Comparison of ENCODE assay signal across 8 cellular contexts in genomic region chr16:67151431-67152097, GRCh38. TPM values are rescaled to one million over a fixed set of nuclear protein-coding genes. Genes with fewer than 3 reads are reported as not detected.
DNase-seq lines count a peak whose midpoint lies in the region; ATAC-seq and TF ChIP-seq lines count a peak whose summit lies in the region.

No MANE protein-coding gene starts in this region.

- no peak overlapping the region for H3K27ac ChIP-seq in CD4-positive, alpha-beta memory T cell (ENCODE audit: low read depth, low read length)
- no peak overlapping the region for H3K27ac ChIP-seq in neural progenitor cell

- no peaks in the 10 kb centered on the region for H3K27me3 ChIP-seq in CD4-positive, alpha-beta memory T cell (ENCODE audit: insufficient read depth, low read length)
- H3K27me3 ChIP-seq in MG63 (no peaks in the 10 kb centered on the region), neural progenitor cell (peaks cover 75% of the 10 kb centered on the region)

- H3F3A ChIP-seq in neural progenitor cell (ENCODE audit: low read depth) = peaks cover 33% of the 10 kb centered on the region

- H3K4me1 Mint-ChIP-seq in CD4-positive, alpha-beta memory T cell = peaks cover 28 to 60% (median 40%) of the 10 kb centered on the region in 4 donors
- H3K4me1 Mint-ChIP-seq in chondrocyte (ENCODE audit: low read depth) (peaks cover 24% of the 10 kb centered on the region), neural progenitor cell (peaks cover 12% of the 10 kb centered on the region)

- peak overlapping the region; percentile 86 for H2AFZ ChIP-seq in neural progenitor cell (replicated peaks)

- no peak overlapping the region for H3K9ac ChIP-seq in neural progenitor cell

- H3K27me3 Mint-ChIP-seq in CD4-positive, alpha-beta memory T cell = no peaks in the 10 kb centered on the region
- H3K27me3 Mint-ChIP-seq in chondrocyte (ENCODE audit: low read depth) (peaks cover 8% of the 10 kb centered on the region), neural progenitor cell (ENCODE audit: insufficient read depth, low read depth) (peaks cover 55% of the 10 kb centered on the region)

- H3K9me3 ChIP-seq in CD4-positive, alpha-beta memory T cell (ENCODE audit: control insufficient read depth in 1 of 2, low read length in 2 of 2) = no peaks in the 10 kb centered on the region
- H3K9me3 ChIP-seq in MG63 = no peaks in the 10 kb centered on the region
- no peaks in the 10 kb centered on the region for H3K9me3 ChIP-seq in neural progenitor cell (ENCODE audit: low read depth)

- no peak overlapping the region for H3K4me3 ChIP-seq in CD4-positive, alpha-beta memory T cell (ENCODE audit: low read length in 2 of 2)
- peak overlapping the region; percentile 67 for H3K4me3 ChIP-seq in MG63
- H3K4me3 ChIP-seq in neural progenitor cell = no peak overlapping the region

- H4K20me1 ChIP-seq in neural progenitor cell (ENCODE audit: low read depth) = peaks cover 18% of the 10 kb centered on the region

- no peak for DNase-seq in CD4-positive, alpha-beta memory T cell
- DNase-seq in MG63 = no peak
- DNase-seq in chondrocyte (ENCODE audit: low spot score) = no peak
- DNase-seq in neural progenitor cell (ENCODE audit: low spot score) = peak; percentile 13
- DNase-seq in stimulated activated CD4-positive, alpha-beta T cell treated with anti-CD3 and anti-CD28 coated beads, Interleukin-12 subunit alpha, Interleukin-12 subunit beta, amount 100 ng/mL, for 4 hours = no peak
- no peak for DNase-seq in SHP77 (lab: John Stamatoyannopoulos, UW)
- DNase-seq in amygdala (lab: John Stamatoyannopoulos, UW) = no peak
- DNase-seq in sciatic nerve (ENCODE audit: low spot score) = no peak

- H3K4me1 ChIP-seq in CD4-positive, alpha-beta memory T cell (ENCODE audit: insufficient read depth, low read length) = peaks cover 39% of the 10 kb centered on the region
- peaks cover 6% of the 10 kb centered on the region for H3K4me1 ChIP-seq in neural progenitor cell

- POLR2A ChIA-PET in CD4-positive, alpha-beta memory T cell (lab: Charles Lee; ENCODE audit: partially characterized antibody) = interaction anchor here (0.8 to 7.2 kb wide), 19 partner anchors 10 to 175 kb away, joined by 3 to 174 read pairs (median 4); partner anchors contain the start of genes CBFB, FBXL8, HSF4 and NOL3

- no peak for ATAC-seq in sciatic nerve

- intact Hi-C loops in CD4-positive, alpha-beta memory T cell (cut with micrococcal nuclease) = loop anchor here (2.0 kb wide), 1 partner anchor 43 kb away; the partner anchor contains the start of gene PHAF1
- intact Hi-C loops in sciatic nerve (cut with DNase I) = no loop called here

- CTCF ChIA-PET in CD4-positive, alpha-beta memory T cell (lab: Charles Lee; ENCODE audit: partially characterized antibody) = interaction anchor here (1.0 to 13.4 kb wide), 11 partner anchors 8 to 199 kb away, joined by 3 to 187 read pairs (median 4); partner anchors contain the start of genes EXOC3L1, FBXL8, HSF4 and PHAF1

- TF ChIP-seq CTCF in chondrocyte (IDR thresholded peaks at IDR 0.05) (no peak), neural progenitor cell (IDR thresholded peaks at IDR 0.05) (no peak)

- peaks cover 10% of the 10 kb centered on the region in 2 donors for H3K36me3 Mint-ChIP-seq in CD4-positive, alpha-beta memory T cell
- H3K36me3 Mint-ChIP-seq in chondrocyte (ENCODE audit: low read depth) = peaks cover 9% of the 10 kb centered on the region
- H3K36me3 Mint-ChIP-seq in neural progenitor cell = peaks cover 7% of the 10 kb centered on the region

- H3K27ac Mint-ChIP-seq in CD4-positive, alpha-beta memory T cell = peak overlapping the region; percentile 64 to 85 (median 81)
- H3K27ac Mint-ChIP-seq in chondrocyte (ENCODE audit: unreplicated experiment) (peak overlapping the region; percentile 87), neural progenitor cell (no peak overlapping the region)

- H3K79me2 ChIP-seq in neural progenitor cell (ENCODE audit: low read depth) = no peaks in the 10 kb centered on the region

- peaks cover 0 to 5% (median 0%) of the 10 kb centered on the region in 8 donors for H3K9me3 Mint-ChIP-seq in CD4-positive, alpha-beta memory T cell
- no peaks in the 10 kb centered on the region for H3K9me3 Mint-ChIP-seq in chondrocyte (ENCODE audit: low read depth)
- peaks cover 2% of the 10 kb centered on the region for H3K9me3 Mint-ChIP-seq in neural progenitor cell

- no peaks in the 10 kb centered on the region for H3K36me3 ChIP-seq in CD4-positive, alpha-beta memory T cell (ENCODE audit: insufficient read depth, low read length)
- H3K36me3 ChIP-seq in MG63 (peaks cover 4% of the 10 kb centered on the region), neural progenitor cell (no peaks in the 10 kb centered on the region)

- H3K4me3 Mint-ChIP-seq in CD4-positive, alpha-beta memory T cell = peak overlapping the region; percentile 78 to 86 (median 84)
- peak overlapping the region; percentile 78 for H3K4me3 Mint-ChIP-seq in chondrocyte (ENCODE audit: unreplicated experiment)
- H3K4me3 Mint-ChIP-seq in neural progenitor cell = peak overlapping the region; percentile 81

- peak overlapping the region; percentile 75 for H3K4me2 ChIP-seq in neural progenitor cell

RNA-seq across cellular contexts. Expression of gene B3GNT9, which starts 0.8 kb away (rescaled TPM):
- 10 to 100 TPM; 10.0 to 10.4 TPM for total RNA-seq in CD4-positive, alpha-beta memory T cell
- polyA plus RNA-seq in CD4-positive, alpha-beta memory T cell = 10 to 100 TPM; 10.0 to 11.8 TPM
- 5.2 and 10.0 TPM in 2 replicates for total RNA-seq in MG63 (2014; rRNA removed; shearing (Covaris generic); ENCODE audit: low replicate concordance)
- 39.9 to 64.4 TPM (median 41.4 TPM) in 3 replicates for total RNA-seq in chondrocyte
- total RNA-seq in neural progenitor cell (ENCODE audit: low replicate concordance) = 2.6 and 5.9 TPM in 2 replicates
- 13.9 TPM for total RNA-seq in sciatic nerve

RNA-seq across cellular contexts. Expression of gene TRADD, which starts 8.1 kb away (rescaled TPM):
- total RNA-seq in CD4-positive, alpha-beta memory T cell = 100 to 1,000 TPM; 161 to 173 TPM
- polyA plus RNA-seq in CD4-positive, alpha-beta memory T cell = 100 to 1,000 TPM; 221 to 285 TPM
- total RNA-seq in MG63 (2014; rRNA removed; shearing (Covaris generic); ENCODE audit: low replicate concordance) = 11.4 and 14.4 TPM in 2 replicates
- 16.6 to 20.0 TPM (median 19.1 TPM) in 3 replicates for total RNA-seq in chondrocyte
- total RNA-seq in neural progenitor cell (ENCODE audit: low replicate concordance) = 0.25 and 0.30 TPM in 2 replicates
- total RNA-seq in sciatic nerve = 11.3 TPM

RNA-seq across cellular contexts. Expression of gene FBXL8, which starts 8.2 kb away (rescaled TPM):
- 10 to 100 TPM; 69.9 to 76.2 TPM for total RNA-seq in CD4-positive, alpha-beta memory T cell
- 10 to 100 TPM; 19.2 to 26.5 TPM for polyA plus RNA-seq in CD4-positive, alpha-beta memory T cell
- 2.5 and 7.0 TPM in 2 replicates for total RNA-seq in MG63 (2014; rRNA removed; shearing (Covaris generic); ENCODE audit: low replicate concordance)
- 14.6 to 17.5 TPM (median 16.0 TPM) in 3 replicates for total RNA-seq in chondrocyte
- total RNA-seq in neural progenitor cell (ENCODE audit: low replicate concordance) = not detected in 2 replicates
- 10.1 TPM for total RNA-seq in sciatic nerve

RNA-seq across cellular contexts. Expression of gene HSF4, which starts 13.0 kb away (rescaled TPM):
- 10 to 100 TPM; 93.6 to 98.7 TPM for total RNA-seq in CD4-positive, alpha-beta memory T cell
- under 1 TPM in 1 of 2 donors, not detected in 1; 0.37 TPM for polyA plus RNA-seq in CD4-positive, alpha-beta memory T cell
- total RNA-seq in MG63 (2014; rRNA removed; shearing (Covaris generic); ENCODE audit: low replicate concordance) = 3.9 TPM in 1 of 2 replicates, not detected in the other
- total RNA-seq in chondrocyte (11.6 to 19.0 TPM (median 15.7 TPM) in 3 replicates), neural progenitor cell (ENCODE audit: low replicate concordance) (1.0 TPM in 1 of 2 replicates, not detected in the other), sciatic nerve (123 TPM)

RNA-seq across cellular contexts. Expression of gene NOL3, which starts 18.8 kb away (rescaled TPM):
- total RNA-seq in CD4-positive, alpha-beta memory T cell = 10 to 100 TPM in 1 of 2 experiments, 1 to 10 TPM in 1; 9.6 to 12.5 TPM
- polyA plus RNA-seq in CD4-positive, alpha-beta memory T cell = 1 to 10 TPM; 1.3 to 1.7 TPM
- total RNA-seq in MG63 (2014; rRNA removed; shearing (Covaris generic); ENCODE audit: low replicate concordance) = 9.9 and 16.5 TPM in 2 replicates
- total RNA-seq in chondrocyte (21.9 to 34.6 TPM (median 31.2 TPM) in 3 replicates), neural progenitor cell (ENCODE audit: low replicate concordance) (0.37 and 5.5 TPM in 2 replicates), sciatic nerve (37.9 TPM)
